Comparison of ENCODE assay signal across 22 cellular contexts in genomic region chr10:95454940-95455339, GRCh38.
DNase-seq lines count a peak whose midpoint lies in the region; ATAC-seq, FAIRE-seq and TF ChIP-seq lines count a peak whose summit lies in the region.
"Had no signal": no experiment of that assay in that cellular context is flagged by ENCODE, and none has a peak within 500 bp of the region (broad histone marks: within the 10 kb centered on the region; RNA-seq: fewer than 3 reads in every experiment).

No MANE protein-coding gene starts in this region.

- TF ChIP-seq POLR2A in K562 (conservative IDR thresholded peaks at IDR 0.05) (no peak), gastroesophageal sphincter (IDR thresholded peaks at IDR 0.05) (no peak), sigmoid colon (IDR thresholded peaks at IDR 0.05) (no peak)

- POLR2A ChIA-PET in K562 (lab: Yijun Ruan, JAX): interaction anchor here (0.7 kb wide), 1 partner anchor 22 kb away, joined by 4 read pairs; no protein-coding TSS in a partner anchor

- no peaks in the 10 kb centered on the region for H3K9me1 ChIP-seq in K562 (ENCODE audit: control insufficient read depth, insufficient read depth, low read length)

- 43% methylated on average over 4 of the region's 4 CpGs for WGBS in K562 (ENCODE audit: insufficient coverage, low coverage, missing lambda C conversion rate)
- 57 to 78% methylated on average over 2 to 4 of the region's 4 CpGs for WGBS in gastroesophageal sphincter (ENCODE audit: low coverage in 1 of 2), 2 donors
- WGBS in sigmoid colon, 2 donors: 85 to 88% methylated on average over 4 of the region's 4 CpGs
- WGBS in aorta, 2 donors: 73% methylated on average over 4 of the region's 4 CpGs

- DNase-seq in K562 (ENCODE audit: extremely low read depth in 1 of 4, low spot score in 3 of 4) (no peak), sigmoid colon (no peak), aorta (no peak), SHP77 (lab: John Stamatoyannopoulos, UW) (no peak), amygdala (lab: John Stamatoyannopoulos, UW) (no peak)
- no peak for DNase-seq in stimulated activated CD4-positive, alpha-beta T cell treated with anti-CD3 and anti-CD28 coated beads, Interleukin-4, amount 100 ng/mL, for 4 hours
- DNase-seq: CD4-positive, CD25-positive, alpha-beta regulatory T cell; H7; IMR-90; MM.1S; NCI-H2029; NCI-H446; NCI-H526; PC-9 had no signal

- no peak overlapping the region for H2AFZ ChIP-seq in K562 (ENCODE audit: low read depth, low read length)
- H2AFZ ChIP-seq: PC-9 had no signal

- no peak overlapping the region for H3K4me2 ChIP-seq in K562 (ENCODE audit: insufficient read depth, low read length)
- H3K4me2 ChIP-seq: BLaER1, KMS-11, PC-9 had no signal

- H3K27ac ChIP-seq in K562 (ENCODE audit: extremely low read depth, low read depth, low read length): no peak overlapping the region
- peak overlapping the region; percentile 84 to 97 (median 93) for H3K27ac ChIP-seq in gastroesophageal sphincter
- H3K27ac ChIP-seq in sigmoid colon: peak overlapping the region; percentile 84 to 98 (median 90)
- H3K27ac ChIP-seq in aorta (ENCODE audit: low read depth in 1 of 2, low read length in 2 of 2): peak overlapping the region; percentile 61 to 68
- H3K27ac ChIP-seq: BLaER1, KMS-11, PC-9, SJSA1 had no signal

- TF ChIP-seq RAD21 in K562 (CRISPR knock-in tag; conservative IDR thresholded peaks at IDR 0.05 in 1 of 2, IDR thresholded peaks at IDR 0.05 in 1 of 2): no peak

- no peaks in the 10 kb centered on the region for H3K9me3 ChIP-seq in K562 (replicated peaks; ENCODE audit: control insufficient read depth, insufficient read depth, low read depth, low read length)
- H3K9me3 ChIP-seq in gastroesophageal sphincter: no peaks in the 10 kb centered on the region
- H3K9me3 ChIP-seq in sigmoid colon: no peaks in the 10 kb centered on the region
- no peaks in the 10 kb centered on the region for H3K9me3 ChIP-seq in aorta (ENCODE audit: control insufficient read depth, low read length)
- H3K9me3 ChIP-seq: BLaER1, SJSA1 had no signal

- H3K4me1 ChIP-seq in K562 (replicated peaks in 1 of 2; ENCODE audit: control insufficient read depth in 2 of 2, insufficient read depth in 2 of 2, low read length in 2 of 2) (no peaks in the 10 kb centered on the region), gastroesophageal sphincter (peaks cover 22 to 97% (median 46%) of the 10 kb centered on the region in 3 donors), sigmoid colon (peaks cover 0 to 100% (median 96%) of the 10 kb centered on the region in 4 donors), aorta (ENCODE audit: control insufficient read depth in 1 of 2, insufficient read depth in 2 of 2, low read length in 2 of 2) (peaks cover 11 to 15% of the 10 kb centered on the region in 2 donors)
- H3K4me1 ChIP-seq: SJSA1 had no signal

- BruUV-seq in K562 (replicated peaks; lab: Mats Ljungman, UMichigan): no TSS peak

- H3K27me3 ChIP-seq in K562 (ENCODE audit: control insufficient read depth in 2 of 2, insufficient read depth in 2 of 2, low read length in 2 of 2) (no peaks in the 10 kb centered on the region), gastroesophageal sphincter (no peaks in the 10 kb centered on the region), sigmoid colon (no peaks in the 10 kb centered on the region), aorta (ENCODE audit: control insufficient read depth in 1 of 2, insufficient read depth in 2 of 2, low read length in 1 of 2) (no peaks in the 10 kb centered on the region)
- H3K27me3 ChIP-seq: BLaER1 had no signal

- no peaks in the 10 kb centered on the region for H3K79me2 ChIP-seq in K562 (ENCODE audit: control insufficient read depth, insufficient read depth, low read length)

- in situ Hi-C loops in K562 (cut with MboI): no loop called here

- CTCF ChIA-PET in K562 (lab: Yijun Ruan, JAX; ENCODE audit: low intra/inter-chr PET ratio): no interaction called here

- H3K4me3 ChIP-seq in K562 (no peak overlapping the region), gastroesophageal sphincter (no peak overlapping the region), sigmoid colon (no peak overlapping the region), aorta (ENCODE audit: low read length in 2 of 2) (no peak overlapping the region)
- H3K4me3 ChIP-seq: BLaER1, PC-9, SJSA1 had no signal

- no peaks in the 10 kb centered on the region for H3K36me3 ChIP-seq in K562 (ENCODE audit: control insufficient read depth, insufficient read depth, low read length)
- H3K36me3 ChIP-seq in gastroesophageal sphincter: no peaks in the 10 kb centered on the region
- H3K36me3 ChIP-seq in sigmoid colon: peaks cover 0 to 4% (median 0%) of the 10 kb centered on the region in 4 donors
- H3K36me3 ChIP-seq in aorta (ENCODE audit: control insufficient read depth in 1 of 2, insufficient read depth in 2 of 2, low read length in 1 of 2): peaks cover 3 to 7% of the 10 kb centered on the region in 2 donors
- H3K36me3 ChIP-seq: BLaER1, SJSA1 had no signal

- intact Hi-C loops in K562 (cut with micrococcal nuclease) (no loop called here), sigmoid colon (cut with DNase I) (no loop called here), aorta (cut with DNase I) (no loop called here)

- no peak for FAIRE-seq in K562 (lab: Jason Lieb, UNC)
- FAIRE-seq: A204.1, D721Med, GM19239 had no signal

- no peaks in the 10 kb centered on the region for H4K20me1 ChIP-seq in K562 (replicated peaks; ENCODE audit: control insufficient read depth, insufficient read depth, low read length)
- H4K20me1 ChIP-seq: BLaER1 had no signal

- no peak for TF ChIP-seq EP300 in K562 (IDR thresholded peaks at IDR 0.05; ENCODE audit: low read length)
- no peak for TF ChIP-seq EP300 in gastroesophageal sphincter (IDR thresholded peaks at IDR 0.05)
- TF ChIP-seq EP300 in sigmoid colon (IDR thresholded peaks at IDR 0.05): no peak

- ATAC-seq in K562: no peak
- no peak for ATAC-seq in gastroesophageal sphincter
- ATAC-seq in aorta (ENCODE audit: low FRiP score): no peak
- ATAC-seq: Right ventricle myocardium inferior had no signal

- no peak for TF ChIP-seq CTCF in K562 (IDR thresholded peaks at IDR 0.05 in 2 of 3, conservative IDR thresholded peaks at IDR 0.05 in 1 of 3; ENCODE audit: insufficient read depth in 2 of 3, low read depth in 1 of 3, low read length in 3 of 3)
- TF ChIP-seq CTCF in gastroesophageal sphincter (IDR thresholded peaks at IDR 0.05): no peak
- TF ChIP-seq CTCF in sigmoid colon (IDR thresholded peaks at IDR 0.05): no peak

- no peak overlapping the region for H3K9ac ChIP-seq in K562 (ENCODE audit: insufficient read depth in 1 of 2, low read depth in 2 of 2, low read length in 2 of 2)
- H3K9ac ChIP-seq: BLaER1, KMS-11 had no signal

TF ChIP-seq in K562, 482 proteins besides CTCF, POLR2A, EP300 and RAD21:
- TF ChIP-seq RBM25 (IDR thresholded peaks at IDR 0.05; ENCODE audit: low read depth, low read length, severe bottlenecking) (peak; percentile 89), NEUROD1 (IDR thresholded peaks at IDR 0.05; ENCODE audit: borderline replicate concordance, low read depth, low read length, partially characterized antibody) (no peak), OTX1 (CRISPR knock-in tag; IDR thresholded peaks at IDR 0.05) (no peak), ESRRA (IDR thresholded peaks at IDR 0.05; ENCODE audit: borderline replicate concordance, low read depth) (peak; percentile 43; the same call in 1 of the 2 replicates), ZNF512 (tag; IDR thresholded peaks at IDR 0.05) (no peak)
